ENCODE assay signal across 19 cellular contexts in genomic region chr11:83127309-83127636, GRCh38.
"Had no signal": no experiment of that assay in that cellular context is flagged by ENCODE, and none has a peak within 500 bp of the region (broad histone marks: within the 10 kb centered on the region; RNA-seq: fewer than 3 reads in every experiment).

No MANE protein-coding gene starts in this region.

- H2AFZ ChIP-seq: neural progenitor cell had no signal

- H3K27ac ChIP-seq: cardiac muscle cell, neural progenitor cell, psoas muscle, vagina, VCaP had no signal

- H3K4me3 ChIP-seq: cardiac muscle cell, mucosa of descending colon, neural progenitor cell, psoas muscle, tibial nerve, vagina had no signal

- H3K4me1 ChIP-seq: neural progenitor cell, psoas muscle, tibial nerve, vagina had no signal

- DNase-seq: activated CD4-positive, alpha-beta T cell treated with anti-CD3 and anti-CD28 coated beads, Interleukin-2, amount 50 U/mL, for 1 hour; activated CD4-positive, CD25-positive, alpha-beta regulatory T cell treated with anti-CD3 and anti-CD28 coated beads, Interleukin-2, amount 50 U/mL, for 72 hours; activated gamma-delta T cell; activated T-cell treated with anti-CD3 and anti-CD28 coated beads, Interleukin-2, amount 50 U/mL, for 72 hours; effector CD8-positive, alpha-beta T cell; foreskin fibroblast; left cardiac atrium; mesenchymal stem cell; mucosa of descending colon; naive B cell; psoas muscle; right cardiac atrium; stimulated activated CD4-positive, alpha-beta T cell treated with anti-CD3 and anti-CD28 coated beads, Interleukin-2, amount 100 ng/mL, for 24 hours; stimulated activated naive CD4-positive, alpha-beta T cell treated with Interleukin-2 at 50 U/mL for 16 hours had no signal

- H3K36me3 ChIP-seq: cardiac muscle cell, neural progenitor cell, tibial nerve, vagina had no signal

- H3K4me2 ChIP-seq: neural progenitor cell had no signal

- H3K9ac ChIP-seq: neural progenitor cell had no signal

- ATAC-seq: activated T-cell treated with anti-CD3 and anti-CD28 coated beads, Interleukin-2, amount 50 U/mL, for 72 hours; left cardiac atrium; mucosa of descending colon; psoas muscle; right cardiac atrium had no signal

- H3K27me3 ChIP-seq: cardiac muscle cell, neural progenitor cell, tibial nerve, vagina had no signal

- H3K9me3 ChIP-seq: mucosa of descending colon, psoas muscle, tibial nerve, vagina had no signal
